In the genomic region with DNA sequence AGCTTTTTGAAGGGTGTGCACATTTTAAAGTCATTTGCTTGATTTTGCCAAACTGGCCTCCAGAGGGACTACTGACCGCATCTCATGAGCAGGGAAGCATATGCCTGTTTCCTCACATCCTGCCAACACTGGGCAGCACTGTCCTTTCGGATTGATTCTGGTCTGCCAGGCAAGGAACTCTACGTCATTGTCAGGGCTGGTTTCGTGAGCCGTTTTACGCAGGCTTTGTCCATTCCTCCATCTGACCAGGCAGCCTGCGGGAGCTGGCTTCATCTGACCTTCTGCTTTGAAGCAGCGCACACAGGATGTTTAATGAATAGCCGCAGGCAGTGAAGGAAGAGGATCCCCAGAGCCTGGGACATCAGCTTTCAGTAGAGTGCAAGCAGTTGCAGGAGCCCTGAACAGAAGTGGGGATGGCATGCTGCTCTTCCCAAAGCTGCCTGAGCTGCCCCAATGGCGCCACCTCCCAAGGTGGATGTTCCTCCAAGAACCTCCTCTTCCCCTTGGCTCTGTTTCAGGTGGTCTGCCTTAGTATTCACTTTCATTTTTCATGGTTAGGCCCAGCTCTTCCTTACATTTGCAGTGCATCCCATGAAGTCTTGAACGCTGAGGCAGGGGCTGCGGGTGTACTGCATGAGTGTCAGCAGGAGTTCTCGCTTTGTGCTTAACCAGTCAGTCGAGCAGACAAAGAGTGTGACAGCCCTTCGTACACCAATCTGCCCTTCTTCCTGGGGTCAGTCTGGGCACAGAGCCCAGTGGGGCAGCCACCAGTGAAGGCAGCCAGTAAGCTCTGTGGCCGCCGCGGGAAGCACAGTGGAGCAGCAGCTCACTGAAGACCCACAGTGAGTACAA, we compare ENCODE assay signal across 11 cellular contexts. TPM values are rescaled to one million over a fixed set of nuclear protein-coding genes. Genes with fewer than 3 reads are reported as not detected.
DNase-seq lines count a peak whose midpoint lies in the region; ATAC-seq, FAIRE-seq and TF ChIP-seq lines count a peak whose summit lies in the region.
"Had no signal": no experiment of that assay in that cellular context is flagged by ENCODE, and none has a peak within 500 bp of the region (broad histone marks: within the 10 kb centered on the region; RNA-seq: fewer than 3 reads in every experiment).

No MANE protein-coding gene starts in this region.

- peak overlapping the region; percentile 40 for H3K4me2 ChIP-seq in mammary epithelial cell (ENCODE audit: insufficient read depth, low read depth, low read length)
- no peak overlapping the region for H3K4me2 ChIP-seq in HepG2 (ENCODE audit: low read depth, low read length)
- H3K4me2 ChIP-seq in PC-9 = no peak overlapping the region

- peak overlapping the region in 1 of 3 experiments; percentile 20 for H3K4me3 ChIP-seq in mammary epithelial cell (replicated peaks in 1 of 3; ENCODE audit: insufficient read depth in 1 of 3, low read depth in 2 of 3, low read length in 3 of 3)
- H3K4me3 ChIP-seq in HepG2 (replicated peaks in 1 of 3; ENCODE audit: insufficient read depth in 1 of 3, low read depth in 2 of 3, low read length in 3 of 3) = no peak overlapping the region
- no peak overlapping the region for H3K4me3 ChIP-seq in tibial artery
- no peak overlapping the region for H3K4me3 ChIP-seq in PC-9
- H3K4me3 ChIP-seq: psoas muscle had no signal

- peaks cover 29% of the 10 kb centered on the region for H3K4me1 Mint-ChIP-seq in activated naive CD8-positive, alpha-beta T cell treated with anti-CD3 and anti-CD28 coated beads, Interleukin-2, amount 10 ng/mL, durations not matched to agents 7 days and 5 days
- peaks cover 33% of the 10 kb centered on the region for H3K4me1 Mint-ChIP-seq in activated naive CD8-positive, alpha-beta T cell treated with anti-CD3 and anti-CD28 coated beads for 36 hours

- no peaks in the 10 kb centered on the region for H3K36me3 ChIP-seq in mammary epithelial cell (ENCODE audit: insufficient read depth, low read length)
- H3K36me3 ChIP-seq in HepG2 (replicated peaks in 1 of 2; ENCODE audit: control insufficient read depth in 1 of 2, insufficient read depth in 2 of 2, low read length in 2 of 2) = no peaks in the 10 kb centered on the region
- no peaks in the 10 kb centered on the region for H3K36me3 ChIP-seq in tibial artery
- no peaks in the 10 kb centered on the region for H3K36me3 ChIP-seq in PC-9 (ENCODE audit: low read depth)

- dilution Hi-C loops in mammary epithelial cell (cut with HindIII; ENCODE audit: low sequenced_read_pairs) = no loop called here

- H3K27ac ChIP-seq in mammary epithelial cell (ENCODE audit: insufficient read depth, low read depth, low read length) (no peak overlapping the region), HepG2 (ENCODE audit: extremely low read length, insufficient read depth, low read length) (no peak overlapping the region), tibial artery (no peak overlapping the region), PC-9 (no peak overlapping the region)
- H3K27ac ChIP-seq: psoas muscle had no signal

- intact Hi-C loops in mammary epithelial cell (cut with micrococcal nuclease) (no loop called here), HepG2 (cut with micrococcal nuclease; ENCODE audit: unreplicated experiment) (no loop called here), tibial artery (cut with DNase I; ENCODE audit: low total_unique reads) (no loop called here), PC-9 (cut with micrococcal nuclease; ENCODE audit: unreplicated experiment) (no loop called here)

- H3K79me2 ChIP-seq in mammary epithelial cell (ENCODE audit: insufficient read depth, low read length) = no peaks in the 10 kb centered on the region
- H3K79me2 ChIP-seq in HepG2 (ENCODE audit: insufficient read depth, low read length) = no peaks in the 10 kb centered on the region
- H3K79me2 ChIP-seq in PC-9 (ENCODE audit: low read depth) = no peaks in the 10 kb centered on the region

- H3K27me3 ChIP-seq in mammary epithelial cell (ENCODE audit: insufficient read depth, low read length) = no peaks in the 10 kb centered on the region
- peaks cover 4 to 74% of the 10 kb centered on the region in 2 experiments for H3K27me3 ChIP-seq in HepG2 (ENCODE audit: control insufficient read depth in 1 of 2, insufficient read depth in 2 of 2, low read length in 2 of 2)
- H3K27me3 ChIP-seq in tibial artery = peaks cover 0 to 4% of the 10 kb centered on the region in 2 donors
- H3K27me3 ChIP-seq in PC-9 (ENCODE audit: insufficient read depth, low read depth) = no peaks in the 10 kb centered on the region; the same call in 1 of the 2 replicates

- peaks cover 23% of the 10 kb centered on the region for H3K36me3 Mint-ChIP-seq in activated naive CD8-positive, alpha-beta T cell treated with anti-CD3 and anti-CD28 coated beads, Interleukin-2, amount 10 ng/mL, durations not matched to agents 7 days and 5 days
- H3K36me3 Mint-ChIP-seq in activated naive CD8-positive, alpha-beta T cell treated with anti-CD3 and anti-CD28 coated beads for 36 hours = peaks cover 31% of the 10 kb centered on the region

- TF ChIP-seq CTCF in mammary epithelial cell (conservative IDR thresholded peaks at IDR 0.05 in 1 of 2, IDR thresholded peaks at IDR 0.05 in 1 of 2; ENCODE audit: extremely low read depth in 1 of 2, insufficient read depth in 1 of 2, low read depth in 1 of 2, low read length in 2 of 2) (peak in 1 of 2 donors; percentile 22), HepG2 (CRISPR knock-in tag; IDR thresholded peaks at IDR 0.05) (0 out of 2 replicates have a peak, but pooled peaks have one; percentile 9), tibial artery (IDR thresholded peaks at IDR 0.05) (peak; percentile 25 to 26), PC-9 (conservative IDR thresholded peaks at IDR 0.05) (no peak)

- no peak overlapping the region for H3K4me3 Mint-ChIP-seq in activated naive CD8-positive, alpha-beta T cell treated with anti-CD3 and anti-CD28 coated beads, Interleukin-2, amount 10 ng/mL, durations not matched to agents 7 days and 5 days
- no peak overlapping the region for H3K4me3 Mint-ChIP-seq in activated naive CD8-positive, alpha-beta T cell treated with anti-CD3 and anti-CD28 coated beads for 36 hours

- peaks cover 14% of the 10 kb centered on the region for H3K9me3 Mint-ChIP-seq in activated naive CD8-positive, alpha-beta T cell treated with anti-CD3 and anti-CD28 coated beads, Interleukin-2, amount 10 ng/mL, durations not matched to agents 7 days and 5 days
- H3K9me3 Mint-ChIP-seq in activated naive CD8-positive, alpha-beta T cell treated with anti-CD3 and anti-CD28 coated beads for 36 hours = peaks cover 12% of the 10 kb centered on the region

- CTCF ChIA-PET in mammary epithelial cell (lab: Charles Lee; ENCODE audit: low non-redundant PET) (no interaction called here), HepG2 (lab: Yijun Ruan, JAX; ENCODE audit: low intra/inter-chr PET ratio, low total read pairs) (no interaction called here), PC-9 (lab: Charles Lee) (interaction anchor here (0.5 kb wide), 1 partner anchor 1737 kb away, joined by 7 read pairs; no protein-coding TSS in a partner anchor)

- no TSS peak for BruUV-seq in mammary epithelial cell (replicated peaks; lab: Mats Ljungman, UMichigan)
- BruUV-seq in HepG2 (replicated peaks; lab: Mats Ljungman, UMichigan) = no TSS peak
- no TSS peak for BruUV-seq in PC-9 (replicated peaks; lab: Mats Ljungman, UMichigan)

- peaks cover 7% of the 10 kb centered on the region for H3K4me1 ChIP-seq in mammary epithelial cell (ENCODE audit: insufficient read depth, low read length)
- peaks cover 23% of the 10 kb centered on the region for H3K4me1 ChIP-seq in HepG2 (ENCODE audit: insufficient read depth, low read length)
- H3K4me1 ChIP-seq in tibial artery = no peaks in the 10 kb centered on the region
- no peaks in the 10 kb centered on the region for H3K4me1 ChIP-seq in PC-9 (replicated peaks; ENCODE audit: insufficient read depth)
- H3K4me1 ChIP-seq: psoas muscle had no signal

- H4K20me1 ChIP-seq in mammary epithelial cell (ENCODE audit: insufficient read depth, low read length) (no peaks in the 10 kb centered on the region), HepG2 (ENCODE audit: insufficient read depth, low read length) (no peaks in the 10 kb centered on the region), PC-9 (ENCODE audit: insufficient read depth) (no peaks in the 10 kb centered on the region)

- POLR2A ChIA-PET in activated naive CD8-positive, alpha-beta T cell treated with anti-CD3 and anti-CD28 coated beads, Interleukin-2, amount 10 ng/mL, durations not matched to agents 7 days and 5 days (lab: Charles Lee) = interaction anchor here (2.2 kb wide), 1 partner anchor 48 kb away, joined by 5 read pairs; no protein-coding TSS in a partner anchor
- POLR2A ChIA-PET in HepG2 (lab: Yijun Ruan, JAX) = no interaction called here
- POLR2A ChIA-PET in PC-9 (lab: Charles Lee; ENCODE audit: unreplicated experiment) = interaction anchor here (0.5 kb wide), 1 partner anchor 9 kb away, joined by 3 read pairs; no protein-coding TSS in a partner anchor

- no peaks in the 10 kb centered on the region for H3K9me2 ChIP-seq in PC-9 (ENCODE audit: insufficient read depth)

- TF ChIP-seq EP300 in HepG2 (IDR thresholded peaks at IDR 0.05; ENCODE audit: low read depth in 2 of 2, low read length in 2 of 2) = no peak
- TF ChIP-seq EP300 in HepG2 (CRISPR knock-in tag; IDR thresholded peaks at IDR 0.05; ENCODE audit: borderline replicate concordance) = no peak

- peak overlapping the region; percentile 72 for H2AFZ ChIP-seq in mammary epithelial cell (ENCODE audit: low read depth, low read length)
- H2AFZ ChIP-seq in HepG2 (ENCODE audit: low read length) = no peak overlapping the region
- no peak overlapping the region for H2AFZ ChIP-seq in PC-9

- peaks cover 2% of the 10 kb centered on the region for H3K27me3 Mint-ChIP-seq in activated naive CD8-positive, alpha-beta T cell treated with anti-CD3 and anti-CD28 coated beads, Interleukin-2, amount 10 ng/mL, durations not matched to agents 7 days and 5 days
- H3K27me3 Mint-ChIP-seq in activated naive CD8-positive, alpha-beta T cell treated with anti-CD3 and anti-CD28 coated beads for 36 hours = no peaks in the 10 kb centered on the region

- TF ChIP-seq POLR2A in HepG2 (IDR thresholded peaks at IDR 0.05; ENCODE audit: insufficient read depth in 1 of 2, low read depth in 2 of 2, low read length in 2 of 2) = no peak

- H3K9ac ChIP-seq in mammary epithelial cell (ENCODE audit: insufficient read depth, low read length) (no peak overlapping the region), HepG2 (ENCODE audit: insufficient read depth, low read depth, low read length) (no peak overlapping the region)

- WGBS in mammary epithelial cell (ENCODE audit: low coverage, missing lambda C conversion rate) = 22% methylated on average over 16 of the region's 18 CpGs
- 55% methylated on average over 18 of the region's 18 CpGs for WGBS in HepG2 (ENCODE audit: low lambda C conversion rate)

- in situ Hi-C loops in mammary epithelial cell (cut with MboI; ENCODE audit: low sequenced_read_pairs in 2 of 2) = no loop called here
- in situ Hi-C loops in HepG2 (cut with HindIII; ENCODE audit: extremely low pct_ligation_motif_present, low pct_unique_long_range_greater_than_20kb) = no loop called here

- peak overlapping the region; percentile 15 for H3K27ac Mint-ChIP-seq in activated naive CD8-positive, alpha-beta T cell treated with anti-CD3 and anti-CD28 coated beads, Interleukin-2, amount 10 ng/mL, durations not matched to agents 7 days and 5 days
- no peak overlapping the region for H3K27ac Mint-ChIP-seq in activated naive CD8-positive, alpha-beta T cell treated with anti-CD3 and anti-CD28 coated beads for 36 hours

- no peak for DNase-seq in activated naive CD8-positive, alpha-beta T cell treated with anti-CD3 and anti-CD28 coated beads, Interleukin-2, amount 10 ng/mL, durations not matched to agents 7 days and 5 days
- no peak for DNase-seq in activated naive CD8-positive, alpha-beta T cell treated with anti-CD3 and anti-CD28 coated beads for 36 hours
- DNase-seq in mammary epithelial cell (no peak), HepG2 (ENCODE audit: low spot score) (no peak), tibial artery (no peak), NCI-H128 (lab: John Stamatoyannopoulos, UW; ENCODE audit: unreplicated experiment) (no peak), A172 (ENCODE audit: low spot score) (no peak), PC-9 (no peak)
- DNase-seq: NCI-H2171 treated with DMSO at 0.1 percent for 48 hours, psoas muscle, SW 1271 had no signal

- peak; percentile 64 for FAIRE-seq in HepG2 (lab: Jason Lieb, UNC)

- no peaks in the 10 kb centered on the region for H3F3A ChIP-seq in PC-9 (ENCODE audit: insufficient read depth, low read depth)

- TF ChIP-seq RAD21 in HepG2 (CRISPR knock-in tag; IDR thresholded peaks at IDR 0.05) = no peak

- H3K9me3 ChIP-seq in mammary epithelial cell (replicated peaks; ENCODE audit: insufficient read depth, low read length) (peaks cover 11% of the 10 kb centered on the region), HepG2 (ENCODE audit: low read length) (no peaks in the 10 kb centered on the region), tibial artery (no peaks in the 10 kb centered on the region), PC-9 (ENCODE audit: insufficient read depth, low read depth) (peaks cover 19% of the 10 kb centered on the region; the same call in 1 of the 2 replicates)

- no peak for ATAC-seq in activated naive CD8-positive, alpha-beta T cell treated with anti-CD3 and anti-CD28 coated beads, Interleukin-2, amount 10 ng/mL, durations not matched to agents 7 days and 5 days (ENCODE audit: low read depth)
- ATAC-seq in HepG2 = peak; percentile 23

RNA-seq across cellular contexts. Expression of a gene that starts 46.5 kb away (rescaled TPM):
- 10 to 100 TPM; 28.8 to 30.6 TPM for total RNA-seq in activated naive CD8-positive, alpha-beta T cell treated with anti-CD3 and anti-CD28 coated beads, Interleukin-2, amount 10 ng/mL, durations not matched to agents 7 days and 5 days
- 1 to 10 TPM; 5.9 to 8.3 TPM for total RNA-seq in activated naive CD8-positive, alpha-beta T cell treated with anti-CD3 and anti-CD28 coated beads for 36 hours
- total RNA-seq in mammary epithelial cell = 10 to 100 TPM; 13.2 to 14.0 TPM
- 6.9 TPM for polyA plus RNA-seq in mammary epithelial cell
- polyA minus RNA-seq in mammary epithelial cell = 7.3 TPM
- total RNA-seq in HepG2 (2016; rRNA removed; fragmentation: Illumina TruSeq; extraction: Trizol) = 11.3 and 25.9 TPM in 2 replicates
- total RNA-seq in HepG2 (2016; cell fraction: cytosol; rRNA removed; fragmentation: Illumina TruSeq; extraction: Trizol; ENCODE audit: low read depth) = 3.5 and 4.2 TPM in 2 replicates
- 8.4 and 25.7 TPM in 2 replicates for total RNA-seq in HepG2 (2016; cell fraction: insoluble cytoplasmic fraction; rRNA removed; fragmentation: Illumina TruSeq; extraction: Trizol)
- total RNA-seq in HepG2 (2016; cell fraction: membrane; rRNA removed; fragmentation: Illumina TruSeq; extraction: Trizol) = 10.9 and 11.4 TPM in 2 replicates
- 22.1 and 28.3 TPM in 2 replicates for total RNA-seq in HepG2 (2016; cell fraction: nucleus; rRNA removed; fragmentation: Illumina TruSeq; extraction: Trizol)
- 46.6 and 69.2 TPM in 2 replicates for polyA plus RNA-seq in HepG2 (2011; rRNA removed)
- 33.4 and 47.8 TPM in 2 replicates for polyA plus RNA-seq in HepG2 (2011; cell fraction: cytosol; rRNA removed)
- 135 and 157 TPM in 2 replicates for polyA plus RNA-seq in HepG2 (2011; cell fraction: nucleus; rRNA removed)
- 27.3 and 39.4 TPM in 2 replicates for polyA plus RNA-seq in HepG2 (2012)
- polyA plus RNA-seq in HepG2 (2016; cell fraction: cytosol; fragmentation: Illumina TruSeq; extraction: Trizol; ENCODE audit: low read depth) = 1.0 and 1.2 TPM in 2 replicates
- 6.0 and 8.4 TPM in 2 replicates for polyA plus RNA-seq in HepG2 (2016; cell fraction: insoluble cytoplasmic fraction; fragmentation: Illumina TruSeq; extraction: Trizol; ENCODE audit: low read depth)
- 3.1 and 3.2 TPM in 2 replicates for polyA plus RNA-seq in HepG2 (2016; cell fraction: membrane; fragmentation: Illumina TruSeq; extraction: Trizol; ENCODE audit: low read depth)
- 51.6 and 60.2 TPM in 2 replicates for polyA plus RNA-seq in HepG2 (2016; cell fraction: nucleus; fragmentation: Illumina TruSeq; extraction: Trizol; ENCODE audit: insufficient read depth, low read depth)
- polyA minus RNA-seq in HepG2 (2011; rRNA and poly(A)+ RNA removed; ENCODE audit: low replicate concordance) = 29.1 and 175 TPM in 2 replicates
- 41.8 and 45.0 TPM in 2 replicates for polyA minus RNA-seq in HepG2 (2011; cell fraction: cytosol; rRNA and poly(A)+ RNA removed)
- 25.8 and 31.7 TPM in 2 replicates for polyA minus RNA-seq in HepG2 (2011; cell fraction: nucleus; rRNA and poly(A)+ RNA removed)
- 38.4 and 40.1 TPM in 2 replicates for total RNA-seq in A172 (2014; rRNA removed; shearing (Covaris generic))
- total RNA-seq in PC-9 (2021) = 52.8 and 60.5 TPM in 2 replicates

RNA-seq across cellular contexts. Expression of a gene that starts 58.6 kb away (rescaled TPM):
- 10 to 100 TPM; 31.2 to 33.9 TPM for total RNA-seq in activated naive CD8-positive, alpha-beta T cell treated with anti-CD3 and anti-CD28 coated beads, Interleukin-2, amount 10 ng/mL, durations not matched to agents 7 days and 5 days
- 10 to 100 TPM; 22.7 to 25.2 TPM for total RNA-seq in activated naive CD8-positive, alpha-beta T cell treated with anti-CD3 and anti-CD28 coated beads for 36 hours
- total RNA-seq in mammary epithelial cell (10 to 100 TPM in 1 of 2 donors, 1 to 10 TPM in 1; 7.8 to 12.3 TPM), HepG2 (2016; rRNA removed; fragmentation: Illumina TruSeq; extraction: Trizol) (23.2 and 26.7 TPM in 2 replicates), PC-9 (2021) (19.0 and 23.2 TPM in 2 replicates)
- polyA plus RNA-seq in mammary epithelial cell (13.8 TPM), HepG2 (2011; rRNA removed) (24.8 and 27.8 TPM in 2 replicates)
- polyA minus RNA-seq in mammary epithelial cell = 2.8 TPM
- 40.7 and 45.8 TPM in 2 replicates for total RNA-seq in HepG2 (2016; cell fraction: cytosol; rRNA removed; fragmentation: Illumina TruSeq; extraction: Trizol; ENCODE audit: low read depth)
- 26.3 and 27.1 TPM in 2 replicates for total RNA-seq in HepG2 (2016; cell fraction: insoluble cytoplasmic fraction; rRNA removed; fragmentation: Illumina TruSeq; extraction: Trizol)
- 37.4 and 41.3 TPM in 2 replicates for total RNA-seq in HepG2 (2016; cell fraction: membrane; rRNA removed; fragmentation: Illumina TruSeq; extraction: Trizol)
- 10.3 and 11.7 TPM in 2 replicates for total RNA-seq in HepG2 (2016; cell fraction: nucleus; rRNA removed; fragmentation: Illumina TruSeq; extraction: Trizol)
- 18.3 and 31.5 TPM in 2 replicates for polyA plus RNA-seq in HepG2 (2011; cell fraction: cytosol; rRNA removed)
- 24.2 and 29.2 TPM in 2 replicates for polyA plus RNA-seq in HepG2 (2011; cell fraction: nucleus; rRNA removed)
- polyA plus RNA-seq in HepG2 (2012) = 14.6 and 20.3 TPM in 2 replicates
- 55.3 and 63.9 TPM in 2 replicates for polyA plus RNA-seq in HepG2 (2016; cell fraction: cytosol; fragmentation: Illumina TruSeq; extraction: Trizol; ENCODE audit: low read depth)
- 33.9 and 35.0 TPM in 2 replicates for polyA plus RNA-seq in HepG2 (2016; cell fraction: insoluble cytoplasmic fraction; fragmentation: Illumina TruSeq; extraction: Trizol; ENCODE audit: low read depth)
- 40.8 and 47.0 TPM in 2 replicates for polyA plus RNA-seq in HepG2 (2016; cell fraction: membrane; fragmentation: Illumina TruSeq; extraction: Trizol; ENCODE audit: low read depth)
- 23.0 and 24.9 TPM in 2 replicates for polyA plus RNA-seq in HepG2 (2016; cell fraction: nucleus; fragmentation: Illumina TruSeq; extraction: Trizol; ENCODE audit: insufficient read depth, low read depth)
- 10.9 and 17.9 TPM in 2 replicates for polyA minus RNA-seq in HepG2 (2011; rRNA and poly(A)+ RNA removed; ENCODE audit: low replicate concordance)
- 4.6 and 5.6 TPM in 2 replicates for polyA minus RNA-seq in HepG2 (2011; cell fraction: cytosol; rRNA and poly(A)+ RNA removed)
- polyA minus RNA-seq in HepG2 (2011; cell fraction: nucleus; rRNA and poly(A)+ RNA removed) = 8.2 and 14.2 TPM in 2 replicates
- 33.5 and 37.9 TPM in 2 replicates for total RNA-seq in A172 (2014; rRNA removed; shearing (Covaris generic))
